In genomic region chr3:56790016-56790950, GRCh38 we compare ENCODE assay signal across 11 cellular contexts. TPM values are rescaled to one million over a fixed set of nuclear protein-coding genes. Genes with fewer than 3 reads are reported as not detected.
DNase-seq lines count a peak whose midpoint lies in the region; ATAC-seq and TF ChIP-seq lines count a peak whose summit lies in the region.
"Had no signal": no experiment of that assay in that cellular context is flagged by ENCODE, and none has a peak within 500 bp of the region (broad histone marks: within the 10 kb centered on the region; RNA-seq: fewer than 3 reads in every experiment).

No MANE protein-coding gene starts in this region.

- DNase-seq in stimulated activated CD4-positive, alpha-beta T cell treated with anti-CD3 and anti-CD28 coated beads, Interleukin-2, amount 100 ng/mL, for 4 hours (ENCODE audit: low read depth): peak; percentile 33
- no peak for DNase-seq in stimulated activated CD4-positive, alpha-beta T cell treated with anti-CD3 and anti-CD28 coated beads, Interleukin-12 subunit alpha, Interleukin-12 subunit beta, amount 100 ng/mL, for 4 hours
- DNase-seq in activated CD8-positive, alpha-beta memory T cell treated with anti-CD3 and anti-CD28 coated beads, Interleukin-2, amount 50 U/mL, for 48 hours: peak; percentile 56
- no peak for DNase-seq in lower lobe of right lung
- no peak for DNase-seq in NCI-H345 treated with DMSO at 0.1 percent for 48 hours (lab: John Stamatoyannopoulos, UW; ENCODE audit: unreplicated experiment)
- DNase-seq: foreskin fibroblast, Karpas-422 had no signal

- H3K9me3 ChIP-seq in lower lobe of right lung: no peaks in the 10 kb centered on the region

- H3K4me3 ChIP-seq in lower lobe of right lung: no peak overlapping the region

- no peaks in the 10 kb centered on the region for H3K27me3 ChIP-seq in lower lobe of right lung (ENCODE audit: low read depth)

- TF ChIP-seq POLR2A in GM18505 (IDR thresholded peaks at IDR 0.05; ENCODE audit: borderline replicate concordance, extremely low read depth, insufficient read depth, insufficient read length): no peak

- ATAC-seq in lower lobe of right lung (no peak), GM21526 (IDR thresholded peaks at IDR 0.05; ENCODE audit: low FRiP score, unreplicated experiment) (no peak), GM21367 (IDR thresholded peaks at IDR 0.05; ENCODE audit: unreplicated experiment) (no peak), GM18505 (IDR thresholded peaks at IDR 0.05; ENCODE audit: unreplicated experiment) (no peak)
- ATAC-seq: sciatic nerve had no signal

- peaks cover 92% of the 10 kb centered on the region for H3K4me1 ChIP-seq in lower lobe of right lung

- H3K27ac ChIP-seq in lower lobe of right lung: peak overlapping the region; percentile 82

- H3K36me3 ChIP-seq in lower lobe of right lung: no peaks in the 10 kb centered on the region

- intact Hi-C loops in lower lobe of right lung (cut with DNase I): no loop called here

- TF ChIP-seq CTCF in lower lobe of right lung (IDR thresholded peaks at IDR 0.05): no peak

RNA-seq across cellular contexts. Expression of gene ARHGEF3, which starts 11.5 kb away (rescaled TPM):
- 48.0 TPM for total RNA-seq in lower lobe of right lung

Comparison
In these comparisons a context has a peak if more than half of its experiments do, and no peak if none do; other contexts are left out.
1. DNase-seq: peak in stimulated activated CD4-positive, alpha-beta T cell treated with anti-CD3 and anti-CD28 coated beads, Interleukin-2, amount 100 ng/mL, for 4 hours (single experiment) and activated CD8-positive, alpha-beta memory T cell treated with anti-CD3 and anti-CD28 coated beads, Interleukin-2, amount 50 U/mL, for 48 hours (single experiment); none in stimulated activated CD4-positive, alpha-beta T cell treated with anti-CD3 and anti-CD28 coated beads, Interleukin-12 subunit alpha, Interleukin-12 subunit beta, amount 100 ng/mL, for 4 hours (single experiment), lower lobe of right lung (single experiment) and NCI-H345 treated with DMSO at 0.1 percent for 48 hours (single experiment).